In the genomic region with DNA sequence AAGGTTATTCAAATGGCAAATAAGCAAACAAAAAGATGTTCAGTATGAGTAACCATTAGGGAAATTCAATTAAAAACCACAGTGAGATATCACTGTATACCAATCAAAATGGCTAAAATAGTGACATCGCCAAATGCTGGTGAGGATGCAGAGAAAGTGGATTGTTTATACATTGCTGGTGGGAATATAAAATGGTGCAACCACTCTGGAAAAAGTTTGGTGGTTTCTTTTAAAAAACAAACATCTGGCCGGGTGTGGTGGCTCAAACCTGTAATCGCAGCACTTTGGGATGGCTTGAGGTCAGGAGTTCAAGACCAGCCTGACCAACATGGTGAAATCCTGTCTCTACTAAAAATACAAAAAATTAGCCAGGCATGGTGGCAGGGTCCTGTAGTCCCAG, we compare ENCODE assay signal across 24 cellular contexts.
"Had no signal": no experiment of that assay in that cellular context is flagged by ENCODE, and none has a peak within 500 bp of the region (broad histone marks: within the 10 kb centered on the region; RNA-seq: fewer than 3 reads in every experiment).

No MANE protein-coding gene starts in this region.

- H3K9me3 ChIP-seq: colonic mucosa, esophagus squamous epithelium, gastrocnemius medialis, heart right ventricle, left lung, lower lobe of right lung, mucosa of descending colon had no signal

- H3K36me3 Mint-ChIP-seq: mesothelial cell of epicardium had no signal

- H3K27ac ChIP-seq: colonic mucosa, epithelial cell of prostate, esophagus squamous epithelium, gastrocnemius medialis, heart right ventricle, left lung, lower lobe of right lung had no signal

- H3K27me3 ChIP-seq: colonic mucosa, esophagus squamous epithelium, left lung had no signal

- H3K36me3 ChIP-seq: colonic mucosa, esophagus squamous epithelium, gastrocnemius medialis, heart right ventricle, left lung, lower lobe of right lung had no signal

- H3K27ac Mint-ChIP-seq: dendritic cell treated with granulocyte-macrophage colony-stimulating factor and Interleukin-4, amounts not matched to agents 40 ng/mL and 50 ng/mL, for 4 days; effector memory CD8-positive, alpha-beta T cell; endodermal cell; mesothelial cell of epicardium had no signal

- H3K9me3 Mint-ChIP-seq: effector memory CD8-positive, alpha-beta T cell; endodermal cell had no signal

- H3K4me3 Mint-ChIP-seq: dendritic cell treated with granulocyte-macrophage colony-stimulating factor and Interleukin-4, amounts not matched to agents 40 ng/mL and 50 ng/mL, for 4 days; effector memory CD8-positive, alpha-beta T cell; endodermal cell; mesothelial cell of epicardium had no signal

- DNase-seq: colonic mucosa; cortex of kidney; effector CD8-positive, alpha-beta T cell; effector memory CD8-positive, alpha-beta T cell; endodermal cell; erythroblast; esophagus squamous epithelium; foreskin fibroblast; foreskin melanocyte; gastrocnemius medialis; glutamatergic neuron; head of caudate nucleus; heart right ventricle; hippocampal formation; left cardiac atrium; left ventricle myocardium superior; lower lobe of right lung; mesenchymal stem cell; mucosa of descending colon had no signal

- ATAC-seq: effector memory CD8-positive, alpha-beta T cell; esophagus mucosa; gastrocnemius medialis; heart right ventricle; left cardiac atrium; left lung; left ventricle myocardium superior; lower lobe of right lung; mucosa of descending colon had no signal

- H3K4me3 ChIP-seq: colonic mucosa, esophagus squamous epithelium, gastrocnemius medialis, heart right ventricle, left lung, lower lobe of right lung, mucosa of descending colon had no signal

- H3K4me1 ChIP-seq: colonic mucosa, esophagus squamous epithelium, gastrocnemius medialis, heart right ventricle, lower lobe of right lung had no signal

- H3K27me3 Mint-ChIP-seq: dendritic cell treated with granulocyte-macrophage colony-stimulating factor and Interleukin-4, amounts not matched to agents 40 ng/mL and 50 ng/mL, for 4 days had no signal
